ENCODE assay signal across 1 cellular context in the genomic region with DNA sequence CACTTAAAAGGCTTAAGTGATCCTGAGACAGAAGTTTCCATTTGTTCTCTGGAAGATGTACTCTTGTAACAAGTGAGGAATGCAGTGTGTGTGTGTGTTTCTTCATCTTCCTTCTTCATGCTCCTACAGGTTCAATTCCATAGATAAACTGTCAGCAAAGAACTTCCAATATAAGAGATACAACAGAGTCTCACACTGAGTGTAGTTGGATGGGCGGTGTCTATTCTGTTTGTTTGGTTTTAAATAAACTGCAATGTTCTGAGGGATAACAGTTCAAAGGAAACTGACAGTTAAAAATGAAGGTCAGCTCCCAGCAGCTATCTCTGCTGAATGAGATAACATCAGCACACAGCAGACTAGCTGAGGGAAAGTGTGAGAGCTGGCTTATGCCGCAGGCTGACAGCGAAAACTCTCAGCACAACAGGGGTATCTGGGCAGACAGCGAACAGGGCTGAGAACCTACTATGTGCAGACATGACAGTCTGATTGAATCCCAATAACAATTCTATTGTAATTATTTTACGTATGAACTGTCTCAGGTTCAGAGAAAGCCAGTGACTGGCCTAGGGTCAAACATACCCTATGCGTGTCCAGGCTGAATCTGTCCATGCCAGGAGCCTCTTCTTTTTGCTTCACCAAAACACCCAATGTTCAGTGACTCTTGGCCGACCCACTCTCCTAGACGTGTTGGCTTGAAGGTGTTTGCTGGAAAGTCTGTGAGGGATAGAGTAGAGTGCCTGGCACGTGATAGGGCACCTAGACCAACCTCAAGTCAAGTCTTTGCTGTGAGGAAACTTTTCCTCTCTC.
TF ChIP-seq lines count a peak whose summit lies in the region.

No MANE protein-coding gene starts in this region.

TF ChIP-seq in HepG2, 621 proteins besides CTCF, POLR2A, EP300 and RAD21 (continued from another document and continues in another):
- TF ChIP-seq, protein P1, sequence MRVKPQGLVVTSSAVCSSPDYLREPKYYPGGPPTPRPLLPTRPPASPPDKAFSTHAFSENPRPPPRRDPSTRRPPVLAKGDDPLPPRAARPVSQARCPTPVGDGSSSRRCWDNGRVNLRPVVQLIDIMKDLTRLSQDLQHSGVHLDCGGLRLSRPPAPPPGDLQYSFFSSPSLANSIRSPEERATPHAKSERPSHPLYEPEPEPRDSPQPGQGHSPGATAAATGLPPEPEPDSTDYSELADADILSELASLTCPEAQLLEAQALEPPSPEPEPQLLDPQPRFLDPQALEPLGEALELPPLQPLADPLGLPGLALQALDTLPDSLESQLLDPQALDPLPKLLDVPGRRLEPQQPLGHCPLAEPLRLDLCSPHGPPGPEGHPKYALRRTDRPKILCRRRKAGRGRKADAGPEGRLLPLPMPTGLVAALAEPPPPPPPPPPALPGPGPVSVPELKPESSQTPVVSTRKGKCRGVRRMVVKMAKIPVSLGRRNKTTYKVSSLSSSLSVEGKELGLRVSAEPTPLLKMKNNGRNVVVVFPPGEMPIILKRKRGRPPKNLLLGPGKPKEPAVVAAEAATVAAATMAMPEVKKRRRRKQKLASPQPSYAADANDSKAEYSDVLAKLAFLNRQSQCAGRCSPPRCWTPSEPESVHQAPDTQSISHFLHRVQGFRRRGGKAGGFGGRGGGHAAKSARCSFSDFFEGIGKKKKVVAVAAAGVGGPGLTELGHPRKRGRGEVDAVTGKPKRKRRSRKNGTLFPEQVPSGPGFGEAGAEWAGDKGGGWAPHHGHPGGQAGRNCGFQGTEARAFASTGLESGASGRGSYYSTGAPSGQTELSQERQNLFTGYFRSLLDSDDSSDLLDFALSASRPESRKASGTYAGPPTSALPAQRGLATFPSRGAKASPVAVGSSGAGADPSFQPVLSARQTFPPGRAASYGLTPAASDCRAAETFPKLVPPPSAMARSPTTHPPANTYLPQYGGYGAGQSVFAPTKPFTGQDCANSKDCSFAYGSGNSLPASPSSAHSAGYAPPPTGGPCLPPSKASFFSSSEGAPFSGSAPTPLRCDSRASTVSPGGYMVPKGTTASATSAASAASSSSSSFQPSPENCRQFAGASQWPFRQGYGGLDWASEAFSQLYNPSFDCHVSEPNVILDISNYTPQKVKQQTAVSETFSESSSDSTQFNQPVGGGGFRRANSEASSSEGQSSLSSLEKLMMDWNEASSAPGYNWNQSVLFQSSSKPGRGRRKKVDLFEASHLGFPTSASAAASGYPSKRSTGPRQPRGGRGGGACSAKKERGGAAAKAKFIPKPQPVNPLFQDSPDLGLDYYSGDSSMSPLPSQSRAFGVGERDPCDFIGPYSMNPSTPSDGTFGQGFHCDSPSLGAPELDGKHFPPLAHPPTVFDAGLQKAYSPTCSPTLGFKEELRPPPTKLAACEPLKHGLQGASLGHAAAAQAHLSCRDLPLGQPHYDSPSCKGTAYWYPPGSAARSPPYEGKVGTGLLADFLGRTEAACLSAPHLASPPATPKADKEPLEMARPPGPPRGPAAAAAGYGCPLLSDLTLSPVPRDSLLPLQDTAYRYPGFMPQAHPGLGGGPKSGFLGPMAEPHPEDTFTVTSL (CRISPR knock-in tag; IDR thresholded peaks at IDR 0.05; ENCODE audit: borderline replicate concordance): peak; percentile 64; the same call in 1 of the 2 replicates
- TF ChIP-seq, protein P2, sequence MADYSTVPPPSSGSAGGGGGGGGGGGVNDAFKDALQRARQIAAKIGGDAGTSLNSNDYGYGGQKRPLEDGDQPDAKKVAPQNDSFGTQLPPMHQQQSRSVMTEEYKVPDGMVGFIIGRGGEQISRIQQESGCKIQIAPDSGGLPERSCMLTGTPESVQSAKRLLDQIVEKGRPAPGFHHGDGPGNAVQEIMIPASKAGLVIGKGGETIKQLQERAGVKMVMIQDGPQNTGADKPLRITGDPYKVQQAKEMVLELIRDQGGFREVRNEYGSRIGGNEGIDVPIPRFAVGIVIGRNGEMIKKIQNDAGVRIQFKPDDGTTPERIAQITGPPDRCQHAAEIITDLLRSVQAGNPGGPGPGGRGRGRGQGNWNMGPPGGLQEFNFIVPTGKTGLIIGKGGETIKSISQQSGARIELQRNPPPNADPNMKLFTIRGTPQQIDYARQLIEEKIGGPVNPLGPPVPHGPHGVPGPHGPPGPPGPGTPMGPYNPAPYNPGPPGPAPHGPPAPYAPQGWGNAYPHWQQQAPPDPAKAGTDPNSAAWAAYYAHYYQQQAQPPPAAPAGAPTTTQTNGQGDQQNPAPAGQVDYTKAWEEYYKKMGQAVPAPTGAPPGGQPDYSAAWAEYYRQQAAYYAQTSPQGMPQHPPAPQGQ (CRISPR knock-in tag; IDR thresholded peaks at IDR 0.05; ENCODE audit: borderline replicate concordance): no peak
- TF ChIP-seq HIVEP1 (CRISPR knock-in tag; IDR thresholded peaks at IDR 0.05) (no peak), ELF3 (CRISPR knock-in tag; IDR thresholded peaks at IDR 0.05) (0 out of 2 replicates have a peak, but pooled peaks have one; percentile 17), TBX2 (CRISPR knock-in tag; IDR thresholded peaks at IDR 0.05; ENCODE audit: borderline replicate concordance) (peak; percentile 77; the same call in 1 of the 2 replicates), KAT2B (IDR thresholded peaks at IDR 0.05; ENCODE audit: borderline replicate concordance, low read depth, low read length) (no peak), NFKB2 (CRISPR knock-in tag; IDR thresholded peaks at IDR 0.05; ENCODE audit: borderline replicate concordance) (no peak), ZKSCAN1 (IDR thresholded peaks at IDR 0.05; ENCODE audit: low read length) (peak; percentile 89), BRD4 (CRISPR knock-in tag; IDR thresholded peaks at IDR 0.05) (no peak), NR2F2 (IDR thresholded peaks at IDR 0.05; ENCODE audit: borderline replicate concordance, low read depth) (no peak), ZFAT (CRISPR knock-in tag; conservative IDR thresholded peaks at IDR 0.05) (no peak), MEF2D (CRISPR knock-in tag; IDR thresholded peaks at IDR 0.05) (no peak), GLI4 (CRISPR knock-in tag; IDR thresholded peaks at IDR 0.05; ENCODE audit: borderline replicate concordance) (no peak), ZNF557 (CRISPR knock-in tag; IDR thresholded peaks at IDR 0.05) (no peak), FOXP1 (IDR thresholded peaks at IDR 0.05) (no peak), FOXP1 (CRISPR knock-in tag; IDR thresholded peaks at IDR 0.05) (peak; percentile 53; the same call in 1 of the 2 replicates), MED1 (CRISPR knock-in tag; IDR thresholded peaks at IDR 0.05) (peak; percentile 12; the same call in 1 of the 2 replicates), NFIC (IDR thresholded peaks at IDR 0.05; ENCODE audit: low read length) (0 out of 2 replicates have a peak, but pooled peaks have one; percentile 36), ZNF138 (CRISPR knock-in tag; IDR thresholded peaks at IDR 0.05; ENCODE audit: low read depth) (no peak), PHB2 (IDR thresholded peaks at IDR 0.05; ENCODE audit: partially characterized antibody) (no peak), MIER3 (CRISPR knock-in tag; IDR thresholded peaks at IDR 0.05; ENCODE audit: borderline replicate concordance) (no peak), REL (CRISPR knock-in tag; conservative IDR thresholded peaks at IDR 0.05) (no peak), KLF12 (CRISPR knock-in tag; IDR thresholded peaks at IDR 0.05; ENCODE audit: borderline replicate concordance) (no peak), ZNF446 (CRISPR knock-in tag; IDR thresholded peaks at IDR 0.05) (no peak), XRCC5 (optimal IDR thresholded peaks at IDR 0.05; ENCODE audit: low read length) (no peak), ZFP36 (IDR thresholded peaks at IDR 0.05; ENCODE audit: borderline replicate concordance, low read depth, low read length, partially characterized antibody) (no peak)
- TF ChIP-seq, protein P3, sequence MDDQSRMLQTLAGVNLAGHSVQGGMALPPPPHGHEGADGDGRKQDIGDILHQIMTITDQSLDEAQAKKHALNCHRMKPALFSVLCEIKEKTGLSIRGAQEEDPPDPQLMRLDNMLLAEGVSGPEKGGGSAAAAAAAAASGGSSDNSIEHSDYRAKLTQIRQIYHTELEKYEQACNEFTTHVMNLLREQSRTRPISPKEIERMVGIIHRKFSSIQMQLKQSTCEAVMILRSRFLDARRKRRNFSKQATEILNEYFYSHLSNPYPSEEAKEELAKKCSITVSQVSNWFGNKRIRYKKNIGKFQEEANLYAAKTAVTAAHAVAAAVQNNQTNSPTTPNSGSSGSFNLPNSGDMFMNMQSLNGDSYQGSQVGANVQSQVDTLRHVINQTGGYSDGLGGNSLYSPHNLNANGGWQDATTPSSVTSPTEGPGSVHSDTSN (CRISPR knock-in tag; IDR thresholded peaks at IDR 0.05; ENCODE audit: borderline replicate concordance): no peak
- TF ChIP-seq, protein P4, sequence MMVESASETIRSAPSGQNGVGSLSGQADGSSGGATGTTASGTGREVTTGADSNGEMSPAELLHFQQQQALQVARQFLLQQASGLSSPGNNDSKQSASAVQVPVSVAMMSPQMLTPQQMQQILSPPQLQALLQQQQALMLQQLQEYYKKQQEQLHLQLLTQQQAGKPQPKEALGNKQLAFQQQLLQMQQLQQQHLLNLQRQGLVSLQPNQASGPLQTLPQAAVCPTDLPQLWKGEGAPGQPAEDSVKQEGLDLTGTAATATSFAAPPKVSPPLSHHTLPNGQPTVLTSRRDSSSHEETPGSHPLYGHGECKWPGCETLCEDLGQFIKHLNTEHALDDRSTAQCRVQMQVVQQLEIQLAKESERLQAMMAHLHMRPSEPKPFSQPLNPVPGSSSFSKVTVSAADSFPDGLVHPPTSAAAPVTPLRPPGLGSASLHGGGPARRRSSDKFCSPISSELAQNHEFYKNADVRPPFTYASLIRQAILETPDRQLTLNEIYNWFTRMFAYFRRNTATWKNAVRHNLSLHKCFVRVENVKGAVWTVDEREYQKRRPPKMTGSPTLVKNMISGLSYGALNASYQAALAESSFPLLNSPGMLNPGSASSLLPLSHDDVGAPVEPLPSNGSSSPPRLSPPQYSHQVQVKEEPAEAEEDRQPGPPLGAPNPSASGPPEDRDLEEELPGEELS (CRISPR knock-in tag; IDR thresholded peaks at IDR 0.05): peak; percentile 75
- TF ChIP-seq, protein P5, sequence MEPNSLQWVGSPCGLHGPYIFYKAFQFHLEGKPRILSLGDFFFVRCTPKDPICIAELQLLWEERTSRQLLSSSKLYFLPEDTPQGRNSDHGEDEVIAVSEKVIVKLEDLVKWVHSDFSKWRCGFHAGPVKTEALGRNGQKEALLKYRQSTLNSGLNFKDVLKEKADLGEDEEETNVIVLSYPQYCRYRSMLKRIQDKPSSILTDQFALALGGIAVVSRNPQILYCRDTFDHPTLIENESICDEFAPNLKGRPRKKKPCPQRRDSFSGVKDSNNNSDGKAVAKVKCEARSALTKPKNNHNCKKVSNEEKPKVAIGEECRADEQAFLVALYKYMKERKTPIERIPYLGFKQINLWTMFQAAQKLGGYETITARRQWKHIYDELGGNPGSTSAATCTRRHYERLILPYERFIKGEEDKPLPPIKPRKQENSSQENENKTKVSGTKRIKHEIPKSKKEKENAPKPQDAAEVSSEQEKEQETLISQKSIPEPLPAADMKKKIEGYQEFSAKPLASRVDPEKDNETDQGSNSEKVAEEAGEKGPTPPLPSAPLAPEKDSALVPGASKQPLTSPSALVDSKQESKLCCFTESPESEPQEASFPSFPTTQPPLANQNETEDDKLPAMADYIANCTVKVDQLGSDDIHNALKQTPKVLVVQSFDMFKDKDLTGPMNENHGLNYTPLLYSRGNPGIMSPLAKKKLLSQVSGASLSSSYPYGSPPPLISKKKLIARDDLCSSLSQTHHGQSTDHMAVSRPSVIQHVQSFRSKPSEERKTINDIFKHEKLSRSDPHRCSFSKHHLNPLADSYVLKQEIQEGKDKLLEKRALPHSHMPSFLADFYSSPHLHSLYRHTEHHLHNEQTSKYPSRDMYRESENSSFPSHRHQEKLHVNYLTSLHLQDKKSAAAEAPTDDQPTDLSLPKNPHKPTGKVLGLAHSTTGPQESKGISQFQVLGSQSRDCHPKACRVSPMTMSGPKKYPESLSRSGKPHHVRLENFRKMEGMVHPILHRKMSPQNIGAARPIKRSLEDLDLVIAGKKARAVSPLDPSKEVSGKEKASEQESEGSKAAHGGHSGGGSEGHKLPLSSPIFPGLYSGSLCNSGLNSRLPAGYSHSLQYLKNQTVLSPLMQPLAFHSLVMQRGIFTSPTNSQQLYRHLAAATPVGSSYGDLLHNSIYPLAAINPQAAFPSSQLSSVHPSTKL (CRISPR knock-in tag; IDR thresholded peaks at IDR 0.05): peak; percentile 78
- TF ChIP-seq, protein P6, sequence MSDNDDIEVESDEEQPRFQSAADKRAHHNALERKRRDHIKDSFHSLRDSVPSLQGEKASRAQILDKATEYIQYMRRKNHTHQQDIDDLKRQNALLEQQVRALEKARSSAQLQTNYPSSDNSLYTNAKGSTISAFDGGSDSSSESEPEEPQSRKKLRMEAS (IDR thresholded peaks at IDR 0.05): no peak
- TF ChIP-seq, protein P7, sequence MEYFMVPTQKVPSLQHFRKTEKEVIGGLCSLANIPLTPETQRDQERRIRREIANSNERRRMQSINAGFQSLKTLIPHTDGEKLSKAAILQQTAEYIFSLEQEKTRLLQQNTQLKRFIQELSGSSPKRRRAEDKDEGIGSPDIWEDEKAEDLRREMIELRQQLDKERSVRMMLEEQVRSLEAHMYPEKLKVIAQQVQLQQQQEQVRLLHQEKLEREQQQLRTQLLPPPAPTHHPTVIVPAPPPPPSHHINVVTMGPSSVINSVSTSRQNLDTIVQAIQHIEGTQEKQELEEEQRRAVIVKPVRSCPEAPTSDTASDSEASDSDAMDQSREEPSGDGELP (IDR thresholded peaks at IDR 0.05; ENCODE audit: borderline replicate concordance, low read depth): 0 out of 2 replicates have a peak, but pooled peaks have one; percentile 21
